Comparison of ENCODE assay signal across 8 cellular contexts in the genomic region with DNA sequence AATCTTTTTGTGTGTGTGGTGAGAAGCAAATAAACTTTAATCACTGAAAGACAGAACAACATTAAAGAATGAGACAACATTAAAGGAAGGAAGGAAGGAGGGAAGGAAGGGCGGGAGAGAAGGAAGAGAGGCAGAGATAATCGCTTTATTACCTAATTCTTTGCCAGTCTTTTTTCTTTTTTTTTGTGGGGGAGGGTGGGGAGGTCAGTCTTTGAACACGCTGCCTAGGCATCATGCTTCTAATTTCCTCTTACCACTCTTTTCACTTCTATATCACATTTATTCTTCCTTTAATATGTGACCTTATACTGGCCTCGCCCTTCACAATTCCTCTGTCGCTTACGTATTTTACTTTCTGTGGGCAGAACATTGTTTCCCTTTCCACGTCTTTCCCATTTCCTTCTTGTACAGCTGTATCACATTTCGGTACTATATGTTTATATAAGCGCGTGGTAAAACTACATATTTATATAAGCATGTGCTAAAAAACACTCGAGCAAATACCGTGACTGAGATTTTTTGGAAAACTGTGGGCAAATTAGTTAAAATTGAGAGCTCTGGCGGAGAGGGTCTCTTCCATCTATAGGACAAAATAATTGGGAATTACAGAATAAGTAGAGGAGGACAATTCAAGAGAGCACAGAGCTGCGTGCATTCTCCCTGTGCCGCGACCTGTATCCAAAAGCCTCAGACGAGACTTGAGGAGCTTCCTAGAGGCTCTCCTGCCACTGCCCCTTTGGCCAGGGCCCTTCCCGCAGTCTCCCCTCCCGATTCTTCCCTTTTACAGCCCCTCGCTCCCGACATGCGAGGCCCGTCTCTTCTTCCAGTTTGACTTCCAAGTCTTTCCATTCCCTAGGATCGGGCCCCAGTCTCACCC. TPM values are rescaled to one million over a fixed set of nuclear protein-coding genes. Genes with fewer than 3 reads are reported as not detected.
DNase-seq lines count a peak whose midpoint lies in the region; ATAC-seq, FAIRE-seq and TF ChIP-seq lines count a peak whose summit lies in the region.

No MANE protein-coding gene starts in this region.

- ATAC-seq in GM21526 (IDR thresholded peaks at IDR 0.05; ENCODE audit: low FRiP score, unreplicated experiment), result no peak

- TF ChIP-seq POLR2A in GM12892 (IDR thresholded peaks at IDR 0.05; ENCODE audit: low read depth, low read length), result no peak

- H3K27me3 ChIP-seq in muscle layer of duodenum (ENCODE audit: low read depth, low read length), result no peaks in the 10 kb centered on the region

- FAIRE-seq in GM12892 (lab: Jason Lieb, UNC), result no peak

- H3K4me1 ChIP-seq in ES-I3 (ENCODE audit: insufficient read depth, low read length), result 0 out of 2 replicates have a peak, but pooled peaks cover 3% of the 10 kb centered on the region
- no peaks in the 10 kb centered on the region for H3K4me1 ChIP-seq in muscle layer of duodenum (ENCODE audit: control insufficient read depth in 1 of 2, insufficient read depth in 2 of 2, low read length in 2 of 2)

- H3K4me3 ChIP-seq in epithelial cell of esophagus (ENCODE audit: low read length) (peak overlapping the region; percentile 56), muscle layer of duodenum (ENCODE audit: low read depth in 1 of 2, low read length in 2 of 2) (peak overlapping the region; percentile 59 to 71)

- TF ChIP-seq CTCF in epithelial cell of esophagus (IDR thresholded peaks at IDR 0.05; ENCODE audit: insufficient read depth, low read depth, low read length, missing control alignments), result no peak

- DNase-seq in NCI-H69 (lab: John Stamatoyannopoulos, UW), result peak; percentile 25
- no peak for DNase-seq in epithelial cell of esophagus (ENCODE audit: low read depth)
- DNase-seq in GM12892 (ENCODE audit: insufficient read length), result no peak
- no peak for DNase-seq in MV-4-11 (lab: John Stamatoyannopoulos, UW)
- no peak for DNase-seq in central memory CD4-positive, alpha-beta T cell

- no peaks in the 10 kb centered on the region for H3K36me3 ChIP-seq in ES-I3 (ENCODE audit: insufficient read depth, low read length)
- no peaks in the 10 kb centered on the region for H3K36me3 ChIP-seq in muscle layer of duodenum (ENCODE audit: control insufficient read depth in 1 of 2, insufficient read depth in 2 of 2, low read length in 2 of 2)

- H3K9me3 ChIP-seq in ES-I3 (ENCODE audit: control insufficient read depth, insufficient read depth, low read length) (no peaks in the 10 kb centered on the region), muscle layer of duodenum (ENCODE audit: control insufficient read depth in 1 of 2, low read length in 2 of 2) (no peaks in the 10 kb centered on the region)

- H3K9ac ChIP-seq in ES-I3 (ENCODE audit: low read depth, low read length), result peak overlapping the region; percentile 63

- H3K27ac ChIP-seq in muscle layer of duodenum (ENCODE audit: low read length), result peak overlapping the region; percentile 1

RNA-seq across cellular contexts. Expression of a gene that starts 0.8 kb away (rescaled TPM):
- polyA plus RNA-seq in GM12892 (2012; ENCODE audit: missing spikeins), result not detected
